Comparison of ENCODE assay signal across 8 cellular contexts in the genomic region with DNA sequence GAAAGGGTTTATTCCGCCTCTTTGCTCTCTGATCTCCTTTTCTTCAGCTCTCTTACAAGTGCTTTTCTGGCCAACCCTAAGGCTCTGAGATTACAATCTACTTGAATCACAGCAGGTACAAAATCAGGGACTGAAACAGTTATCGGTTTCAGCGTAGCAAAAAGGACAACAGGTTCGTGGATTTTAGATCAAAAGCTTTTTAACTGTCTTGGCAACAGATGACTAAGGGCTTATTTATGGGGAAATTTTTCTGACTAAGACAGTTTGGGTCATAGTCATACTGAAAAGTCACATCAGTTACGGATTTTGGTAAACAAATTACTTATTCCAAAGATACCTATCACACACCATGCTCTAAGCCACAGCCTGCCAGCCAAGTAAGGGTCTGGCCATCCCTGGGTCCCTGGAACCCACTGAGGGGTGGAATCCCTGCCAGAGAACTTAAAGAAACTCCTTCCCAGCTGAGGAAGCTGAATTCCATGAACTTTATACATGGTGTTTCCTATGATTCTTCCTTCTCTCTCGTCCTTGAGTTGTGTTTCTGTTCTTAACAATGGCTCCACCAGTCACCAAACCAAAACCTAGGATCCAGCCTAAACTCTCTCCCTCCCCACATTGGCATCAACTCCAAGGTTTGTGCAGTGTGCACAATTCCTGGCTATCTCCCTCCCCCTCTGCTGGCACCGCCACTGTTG.
DNase-seq lines count a peak whose midpoint lies in the region; ATAC-seq and TF ChIP-seq lines count a peak whose summit lies in the region.

No MANE protein-coding gene starts in this region.

- peaks cover 4 to 64% (median 38%) of the 10 kb centered on the region in 4 donors for H3K4me1 ChIP-seq in liver (ENCODE audit: control insufficient read depth in 4 of 4, insufficient read depth in 4 of 4, low read length in 3 of 4)
- peaks cover 29 to 37% (median 32%) of the 10 kb centered on the region in 4 donors for H3K4me1 ChIP-seq in upper lobe of left lung

- DNase-seq in GM03348 (ENCODE audit: low spot score): peak; percentile 26
- peak; percentile 66 for DNase-seq in LHCN-M2 (ENCODE audit: low read depth)
- DNase-seq in amniotic epithelial cell (ENCODE audit: low read depth): peak; percentile 69
- no peak for DNase-seq in upper lobe of left lung
- DNase-seq in NCI-H2081 treated with DMSO at 0.1 percent for 48 hours (lab: John Stamatoyannopoulos, UW): no peak
- DNase-seq in T-helper 9 cell: no peak

- no peak for TF ChIP-seq POLR2A in upper lobe of left lung (IDR thresholded peaks at IDR 0.05)

- no peaks in the 10 kb centered on the region for H3K27me3 ChIP-seq in liver (ENCODE audit: control insufficient read depth in 4 of 4, insufficient read depth in 4 of 4, low read length in 3 of 4)
- H3K27me3 ChIP-seq in upper lobe of left lung: no peaks in the 10 kb centered on the region

- ATAC-seq in GM21515 (IDR thresholded peaks at IDR 0.05; ENCODE audit: unreplicated experiment) (peak; percentile 32), upper lobe of left lung (ENCODE audit: low FRiP score in 2 of 2) (peak in 1 of 2 donors; percentile 11)

- TF ChIP-seq RAD21 in liver (IDR thresholded peaks at IDR 0.05): no peak

- peak overlapping the region; percentile 73 to 93 for H3K9ac ChIP-seq in liver (ENCODE audit: low read depth in 1 of 2, low read length in 2 of 2)

- H3K4me3 ChIP-seq in liver (ENCODE audit: low read depth in 1 of 3, low read length in 3 of 3) (no peak overlapping the region), upper lobe of left lung (peak overlapping the region in 3 of 4 donors; percentile 62 to 78 (median 68))

- WGBS in liver: 49% methylated on average over 7 of the region's 7 CpGs
- 36 to 48% methylated on average over 6 to 7 of the region's 7 CpGs for WGBS in upper lobe of left lung, 2 donors

- H3K27ac ChIP-seq in liver (ENCODE audit: low read depth in 1 of 2, low read length in 2 of 2): peak overlapping the region; percentile 45 to 78
- peak overlapping the region in 2 of 4 donors; percentile 85 to 87 for H3K27ac ChIP-seq in upper lobe of left lung

- no peaks in the 10 kb centered on the region for H3K9me3 ChIP-seq in liver (ENCODE audit: control insufficient read depth in 4 of 4, low read length in 3 of 4)
- H3K9me3 ChIP-seq in upper lobe of left lung: no peaks in the 10 kb centered on the region

- no peak for TF ChIP-seq CTCF in liver (IDR thresholded peaks at IDR 0.05; ENCODE audit: low read depth, low read length, missing input control)
- TF ChIP-seq CTCF in upper lobe of left lung (IDR thresholded peaks at IDR 0.05): no peak

- no peaks in the 10 kb centered on the region for H3K36me3 ChIP-seq in liver (ENCODE audit: control insufficient read depth in 4 of 4, insufficient read depth in 3 of 4, low read depth in 1 of 4, low read length in 3 of 4)
- H3K36me3 ChIP-seq in upper lobe of left lung: peaks cover 0 to 6% (median 0%) of the 10 kb centered on the region in 4 donors

- no peak for TF ChIP-seq EP300 in upper lobe of left lung (IDR thresholded peaks at IDR 0.05)

TF ChIP-seq in liver, 16 proteins besides CTCF, POLR2A, EP300 and RAD21:
- TF ChIP-seq FOXA1 (IDR thresholded peaks at IDR 0.05) (no peak), JUND (IDR thresholded peaks at IDR 0.05) (no peak), EGR1 (IDR thresholded peaks at IDR 0.05; ENCODE audit: low read depth in 2 of 2) (no peak), SP1 (IDR thresholded peaks at IDR 0.05) (no peak), RXRA (IDR thresholded peaks at IDR 0.05) (no peak), GABPA (IDR thresholded peaks at IDR 0.05 in 1 of 2, conservative IDR thresholded peaks at IDR 0.05 in 1 of 2) (no peak), TAF1 (conservative IDR thresholded peaks at IDR 0.05) (no peak), YY1 (IDR thresholded peaks at IDR 0.05) (no peak), NR2F2 (IDR thresholded peaks at IDR 0.05) (no peak), HNF4G (IDR thresholded peaks at IDR 0.05) (no peak), HNF4A (conservative IDR thresholded peaks at IDR 0.05) (no peak), FOXA2 (IDR thresholded peaks at IDR 0.05) (no peak)
- TF ChIP-seq, protein P1, sequence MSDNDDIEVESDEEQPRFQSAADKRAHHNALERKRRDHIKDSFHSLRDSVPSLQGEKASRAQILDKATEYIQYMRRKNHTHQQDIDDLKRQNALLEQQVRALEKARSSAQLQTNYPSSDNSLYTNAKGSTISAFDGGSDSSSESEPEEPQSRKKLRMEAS (IDR thresholded peaks at IDR 0.05): no peak
- TF ChIP-seq, protein P2, sequence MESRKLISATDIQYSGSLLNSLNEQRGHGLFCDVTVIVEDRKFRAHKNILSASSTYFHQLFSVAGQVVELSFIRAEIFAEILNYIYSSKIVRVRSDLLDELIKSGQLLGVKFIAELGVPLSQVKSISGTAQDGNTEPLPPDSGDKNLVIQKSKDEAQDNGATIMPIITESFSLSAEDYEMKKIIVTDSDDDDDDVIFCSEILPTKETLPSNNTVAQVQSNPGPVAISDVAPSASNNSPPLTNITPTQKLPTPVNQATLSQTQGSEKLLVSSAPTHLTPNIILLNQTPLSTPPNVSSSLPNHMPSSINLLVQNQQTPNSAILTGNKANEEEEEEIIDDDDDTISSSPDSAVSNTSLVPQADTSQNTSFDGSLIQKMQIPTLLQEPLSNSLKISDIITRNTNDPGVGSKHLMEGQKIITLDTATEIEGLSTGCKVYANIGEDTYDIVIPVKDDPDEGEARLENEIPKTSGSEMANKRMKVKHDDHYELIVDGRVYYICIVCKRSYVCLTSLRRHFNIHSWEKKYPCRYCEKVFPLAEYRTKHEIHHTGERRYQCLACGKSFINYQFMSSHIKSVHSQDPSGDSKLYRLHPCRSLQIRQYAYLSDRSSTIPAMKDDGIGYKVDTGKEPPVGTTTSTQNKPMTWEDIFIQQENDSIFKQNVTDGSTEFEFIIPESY (IDR thresholded peaks at IDR 0.05): no peak
- TF ChIP-seq, protein P3, sequence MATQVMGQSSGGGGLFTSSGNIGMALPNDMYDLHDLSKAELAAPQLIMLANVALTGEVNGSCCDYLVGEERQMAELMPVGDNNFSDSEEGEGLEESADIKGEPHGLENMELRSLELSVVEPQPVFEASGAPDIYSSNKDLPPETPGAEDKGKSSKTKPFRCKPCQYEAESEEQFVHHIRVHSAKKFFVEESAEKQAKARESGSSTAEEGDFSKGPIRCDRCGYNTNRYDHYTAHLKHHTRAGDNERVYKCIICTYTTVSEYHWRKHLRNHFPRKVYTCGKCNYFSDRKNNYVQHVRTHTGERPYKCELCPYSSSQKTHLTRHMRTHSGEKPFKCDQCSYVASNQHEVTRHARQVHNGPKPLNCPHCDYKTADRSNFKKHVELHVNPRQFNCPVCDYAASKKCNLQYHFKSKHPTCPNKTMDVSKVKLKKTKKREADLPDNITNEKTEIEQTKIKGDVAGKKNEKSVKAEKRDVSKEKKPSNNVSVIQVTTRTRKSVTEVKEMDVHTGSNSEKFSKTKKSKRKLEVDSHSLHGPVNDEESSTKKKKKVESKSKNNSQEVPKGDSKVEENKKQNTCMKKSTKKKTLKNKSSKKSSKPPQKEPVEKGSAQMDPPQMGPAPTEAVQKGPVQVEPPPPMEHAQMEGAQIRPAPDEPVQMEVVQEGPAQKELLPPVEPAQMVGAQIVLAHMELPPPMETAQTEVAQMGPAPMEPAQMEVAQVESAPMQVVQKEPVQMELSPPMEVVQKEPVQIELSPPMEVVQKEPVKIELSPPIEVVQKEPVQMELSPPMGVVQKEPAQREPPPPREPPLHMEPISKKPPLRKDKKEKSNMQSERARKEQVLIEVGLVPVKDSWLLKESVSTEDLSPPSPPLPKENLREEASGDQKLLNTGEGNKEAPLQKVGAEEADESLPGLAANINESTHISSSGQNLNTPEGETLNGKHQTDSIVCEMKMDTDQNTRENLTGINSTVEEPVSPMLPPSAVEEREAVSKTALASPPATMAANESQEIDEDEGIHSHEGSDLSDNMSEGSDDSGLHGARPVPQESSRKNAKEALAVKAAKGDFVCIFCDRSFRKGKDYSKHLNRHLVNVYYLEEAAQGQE (IDR thresholded peaks at IDR 0.05): no peak
- TF ChIP-seq, protein P4, sequence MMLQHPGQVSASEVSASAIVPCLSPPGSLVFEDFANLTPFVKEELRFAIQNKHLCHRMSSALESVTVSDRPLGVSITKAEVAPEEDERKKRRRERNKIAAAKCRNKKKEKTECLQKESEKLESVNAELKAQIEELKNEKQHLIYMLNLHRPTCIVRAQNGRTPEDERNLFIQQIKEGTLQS (IDR thresholded peaks at IDR 0.05): no peak

Comparison
In these comparisons a context has a peak if more than half of its experiments do, and no peak if none do; other contexts are left out.
1. DNase-seq: peak in GM03348 (single experiment), LHCN-M2 (single experiment) and amniotic epithelial cell (single experiment); none in upper lobe of left lung (0 of 2), NCI-H2081 treated with DMSO at 0.1 percent for 48 hours (single experiment) and T-helper 9 cell (single experiment).
2. H3K4me3 ChIP-seq: peak in upper lobe of left lung (3 of 4); none in liver (0 of 3).